8 cellular contexts compared by ENCODE assay signal in the genomic region with DNA sequence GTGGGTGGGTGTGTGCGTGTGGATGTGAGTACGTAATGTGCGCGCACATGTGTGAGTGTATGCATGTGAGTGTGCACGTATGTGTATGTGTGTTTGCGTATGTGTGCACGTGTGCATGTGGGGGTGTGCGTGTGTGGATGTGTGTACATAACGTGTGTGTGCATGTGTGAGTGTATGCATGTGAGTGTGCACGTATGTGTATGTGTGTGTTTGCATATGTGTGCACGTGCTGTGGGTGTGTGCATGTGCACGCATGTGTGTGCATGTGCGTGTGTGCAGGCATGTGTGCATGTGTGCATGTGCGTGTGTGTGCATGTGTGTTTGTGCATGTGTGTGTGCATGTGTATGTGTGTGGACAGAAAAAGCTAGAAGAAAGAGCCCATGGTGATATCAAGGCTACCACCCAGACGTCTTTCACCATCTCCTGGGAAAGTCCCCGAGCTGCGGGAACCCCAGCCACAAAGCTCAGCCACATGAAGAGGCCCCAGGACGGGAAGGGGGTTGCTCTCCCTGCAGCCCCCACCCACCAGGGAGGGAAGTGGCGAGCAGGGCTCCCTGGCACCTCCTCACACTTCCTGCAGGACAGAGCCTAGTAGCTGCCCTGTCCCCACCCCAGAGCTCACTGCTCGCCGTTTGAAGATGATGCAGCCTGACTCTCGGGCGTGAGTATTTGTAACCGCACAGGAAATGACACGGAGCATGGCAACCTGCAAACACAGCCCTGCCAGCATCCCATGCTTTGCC.
A peak's percentile ranks its signal among the peaks of the same experiment; 100 is the strongest.
DNase-seq lines count a peak whose midpoint lies in the region; ATAC-seq, FAIRE-seq and TF ChIP-seq lines count a peak whose summit lies in the region.

No MANE protein-coding gene starts in this region.

- H4K8ac ChIP-seq in H9 (replicated peaks; ENCODE audit: insufficient read length, low read depth, low read length), result no peak overlapping the region

- no peak overlapping the region for H4K5ac ChIP-seq in H9 (ENCODE audit: insufficient read length, low read depth, low read length)

- H3K4me2 ChIP-seq in MM.1S (ENCODE audit: low read depth, low read length), result peak overlapping the region; percentile 34
- no peak overlapping the region for H3K4me2 ChIP-seq in H9 (ENCODE audit: insufficient read depth, insufficient read length, low read length)

- H3K9ac ChIP-seq in MM.1S (ENCODE audit: low read length) (peak overlapping the region; percentile 39; the same call in 1 of the 2 replicates), kidney (ENCODE audit: low read length in 2 of 2) (no peak overlapping the region), H9 (ENCODE audit: extremely low read depth, insufficient read length, low read length) (no peak overlapping the region)

- no peak overlapping the region for H3K18ac ChIP-seq in H9 (ENCODE audit: insufficient read length, low read depth, low read length)

- intact Hi-C loops in activated T-helper 2 cell treated with anti-CD3 and anti-CD28 coated beads, Interferon-gamma antibody, Interleukin-2, Interleukin-4, amounts not matched to agents 10 μg/mL and 5 μg/mL and 100 μg/mL, durations not matched to agents 14 hours and 24 hours and 36 hours (cut with micrococcal nuclease), result loop anchor here (1.0 to 5.0 kb wide), 3 partner anchors 109 to 332 kb away; no protein-coding TSS in a partner anchor
- intact Hi-C loops in kidney (cut with DNase I), result loop anchor here (10.0 kb wide), 1 partner anchor 1664 kb away; no protein-coding TSS in a partner anchor

- H2BK12ac ChIP-seq in H9 (ENCODE audit: insufficient read length, low read depth, low read length), result no peak overlapping the region

- H2BK20ac ChIP-seq in H9 (ENCODE audit: low read depth, low read length, poor library complexity, severe bottlenecking), result no peak overlapping the region

- H4K20me1 ChIP-seq in MM.1S (ENCODE audit: insufficient read depth, low read length) (no peaks in the 10 kb centered on the region), H9 (ENCODE audit: control insufficient read depth, insufficient read depth, insufficient read length) (no peaks in the 10 kb centered on the region)

- peaks cover 15% of the 10 kb centered on the region for H3K27me3 Mint-ChIP-seq in activated T-helper 2 cell treated with anti-CD3 and anti-CD28 coated beads, Interferon-gamma antibody, Interleukin-2, Interleukin-4, amounts not matched to agents 10 μg/mL and 5 μg/mL and 100 μg/mL, durations not matched to agents 14 hours and 24 hours and 36 hours (ENCODE audit: low read depth)
- peaks cover 15% of the 10 kb centered on the region for H3K27me3 Mint-ChIP-seq in H9 (ENCODE audit: low read depth)

- no CpG with 5 or more reads among the region's 25 CpGs for WGBS in H9 (ENCODE audit: extremely low coverage, insufficient read length, low lambda C conversion rate)

- peak overlapping the region; percentile 83 for H3K27ac ChIP-seq in MM.1S (ENCODE audit: low read length)
- no peak overlapping the region for H3K27ac ChIP-seq in kidney (ENCODE audit: low read depth in 2 of 2, low read length in 2 of 2)
- no peak overlapping the region for H3K27ac ChIP-seq in H9 (ENCODE audit: insufficient read length, low read depth, low read length)

- peaks cover 12% of the 10 kb centered on the region for H3K4me1 ChIP-seq in MM.1S (ENCODE audit: low read length)
- peaks cover 0 to 3% of the 10 kb centered on the region in 2 donors for H3K4me1 ChIP-seq in kidney (ENCODE audit: control insufficient read depth in 1 of 2, insufficient read depth in 1 of 2, low read depth in 1 of 2, low read length in 2 of 2)
- no peaks in the 10 kb centered on the region for H3K4me1 ChIP-seq in H9 (ENCODE audit: insufficient read depth, low read length)

- H3K27ac Mint-ChIP-seq in activated T-helper 2 cell treated with anti-CD3 and anti-CD28 coated beads, Interferon-gamma antibody, Interleukin-2, Interleukin-4, amounts not matched to agents 10 μg/mL and 5 μg/mL and 100 μg/mL, durations not matched to agents 14 hours and 24 hours and 36 hours, result no peak overlapping the region
- peak overlapping the region in 1 of 3 experiments; percentile 87; a peak in 1 of 7 replicates for H3K27ac Mint-ChIP-seq in H9

- no peak overlapping the region for H4K91ac ChIP-seq in H9 (ENCODE audit: insufficient read length, low read depth, low read length)

- peaks cover 11% of the 10 kb centered on the region for H3K23me2 ChIP-seq in H9 (ENCODE audit: insufficient read length, low read depth, low read length, poor library complexity, severe bottlenecking)

- H3K4me3 ChIP-seq in MM.1S (ENCODE audit: low read length), result no peak overlapping the region
- no peak overlapping the region for H3K4me3 ChIP-seq in kidney (ENCODE audit: low read length in 2 of 2)

- peak overlapping the region; percentile 15 for H3K4me3 Mint-ChIP-seq in activated T-helper 2 cell treated with anti-CD3 and anti-CD28 coated beads, Interferon-gamma antibody, Interleukin-2, Interleukin-4, amounts not matched to agents 10 μg/mL and 5 μg/mL and 100 μg/mL, durations not matched to agents 14 hours and 24 hours and 36 hours (ENCODE audit: low read depth)
- H3K4me3 Mint-ChIP-seq in H9, result peak overlapping the region in 1 of 2 experiments; percentile 67; a peak in 2 of 5 replicates

- no peaks in the 10 kb centered on the region for H3K36me3 ChIP-seq in MM.1S (replicated peaks; ENCODE audit: insufficient read depth, low read length)
- no peaks in the 10 kb centered on the region for H3K36me3 ChIP-seq in kidney (ENCODE audit: control insufficient read depth in 1 of 2, insufficient read depth in 2 of 2, low read length in 2 of 2)

- in situ Hi-C loops in GM13977 (cut with MboI; ENCODE audit: low pct_unique_long_range_greater_than_20kb, low sequenced_read_pairs, unreplicated experiment), result loop anchor here (10.0 kb wide), 1 partner anchor 344 kb away; no protein-coding TSS in a partner anchor

- no peak overlapping the region for H2AFZ ChIP-seq in MM.1S (ENCODE audit: low read length)
- H2AFZ ChIP-seq in H9 (ENCODE audit: low read length), result no peak overlapping the region

- no peaks in the 10 kb centered on the region for H3K9me3 ChIP-seq in MM.1S (replicated peaks; ENCODE audit: insufficient read depth, low read length)
- no peaks in the 10 kb centered on the region for H3K9me3 ChIP-seq in kidney (ENCODE audit: control insufficient read depth in 1 of 2, low read length in 2 of 2)
- no peaks in the 10 kb centered on the region for H3K9me3 ChIP-seq in H9 (ENCODE audit: control insufficient read depth, low read depth, low read length)

- DNase-seq in GM13977 (ENCODE audit: low spot score) (peak; percentile 74), H4 (ENCODE audit: low spot score) (peak; percentile 50), MM.1S (peak; percentile 74), kidney (no peak), H9 (no peak)
- DNase-seq in activated T-helper 2 cell treated with anti-CD3 and anti-CD28 coated beads, Interferon-gamma antibody, Interleukin-2, Interleukin-4, amounts not matched to agents 10 μg/mL and 5 μg/mL and 100 μg/mL, durations not matched to agents 14 hours and 24 hours and 36 hours (ENCODE audit: low spot score), result peak; percentile 71
- DNase-seq in stimulated activated CD8-positive, alpha-beta memory T cell treated with anti-CD3 and anti-CD28 coated beads, Interleukin-12 subunit alpha, Interleukin-12 subunit beta, amount 100 ng/mL, for 4 hours (ENCODE audit: low read depth), result peak; percentile 13

- H3K79me2 ChIP-seq in MM.1S (ENCODE audit: low read length) (no peaks in the 10 kb centered on the region), H9 (ENCODE audit: insufficient read depth, low read length) (no peaks in the 10 kb centered on the region)

- peaks cover 19% of the 10 kb centered on the region for H3K4me1 Mint-ChIP-seq in activated T-helper 2 cell treated with anti-CD3 and anti-CD28 coated beads, Interferon-gamma antibody, Interleukin-2, Interleukin-4, amounts not matched to agents 10 μg/mL and 5 μg/mL and 100 μg/mL, durations not matched to agents 14 hours and 24 hours and 36 hours (ENCODE audit: low read depth)
- H3K4me1 Mint-ChIP-seq in H9, result peaks cover 10 to 15% of the 10 kb centered on the region in 2 experiments

- TF ChIP-seq CTCF in GM13977 (IDR thresholded peaks at IDR 0.05; ENCODE audit: extremely low read depth, insufficient read depth, missing control alignments) (no peak), MM.1S (IDR thresholded peaks at IDR 0.05; ENCODE audit: low read length) (no peak), kidney (IDR thresholded peaks at IDR 0.05; ENCODE audit: borderline replicate concordance, extremely low read depth, insufficient read depth) (no peak), H9 (conservative IDR thresholded peaks at IDR 0.05) (no peak)

- H3K27me3 ChIP-seq in MM.1S (replicated peaks; ENCODE audit: insufficient read depth, low read length), result no peaks in the 10 kb centered on the region
- H3K27me3 ChIP-seq in H9 (ENCODE audit: insufficient read depth, low read length), result no peaks in the 10 kb centered on the region

- H3K56ac ChIP-seq in H9 (ENCODE audit: insufficient read length, low read depth, low read length), result no peak overlapping the region

- H3K9me2 ChIP-seq in MM.1S (replicated peaks; ENCODE audit: insufficient read depth, low read length), result no peaks in the 10 kb centered on the region

- H3F3A ChIP-seq in MM.1S (ENCODE audit: insufficient read depth, low read length), result peaks cover 10% of the 10 kb centered on the region

- no peak overlapping the region for H3K23ac ChIP-seq in H9 (ENCODE audit: insufficient read length, low read depth, low read length)

- peaks cover 6% of the 10 kb centered on the region for H3K36me3 Mint-ChIP-seq in activated T-helper 2 cell treated with anti-CD3 and anti-CD28 coated beads, Interferon-gamma antibody, Interleukin-2, Interleukin-4, amounts not matched to agents 10 μg/mL and 5 μg/mL and 100 μg/mL, durations not matched to agents 14 hours and 24 hours and 36 hours (ENCODE audit: low read depth)
- H3K36me3 Mint-ChIP-seq in H9 (ENCODE audit: insufficient read depth in 1 of 3, low read depth in 3 of 3), result peaks cover 6 to 25% (median 23%) of the 10 kb centered on the region in 3 experiments

- H3T11ph ChIP-seq in H9 (ENCODE audit: low read length), result no peak overlapping the region

- no peak overlapping the region for H2BK120ac ChIP-seq in H9 (ENCODE audit: low read depth, low read length, poor library complexity, severe bottlenecking)

- H2BK5ac ChIP-seq in H9 (ENCODE audit: insufficient read length, low read length), result no peak overlapping the region

- ATAC-seq in esophagus mucosa, result no peak

- H2AK5ac ChIP-seq in H9 (ENCODE audit: insufficient read length, low read length), result no peak overlapping the region

- H3K9me3 Mint-ChIP-seq in activated T-helper 2 cell treated with anti-CD3 and anti-CD28 coated beads, Interferon-gamma antibody, Interleukin-2, Interleukin-4, amounts not matched to agents 10 μg/mL and 5 μg/mL and 100 μg/mL, durations not matched to agents 14 hours and 24 hours and 36 hours, result peaks cover 8% of the 10 kb centered on the region
- peaks cover 12 to 26% of the 10 kb centered on the region in 2 experiments for H3K9me3 Mint-ChIP-seq in H9

- H2BK15ac ChIP-seq in H9 (ENCODE audit: low read depth, low read length), result no peak overlapping the region

- H3K14ac ChIP-seq in H9 (ENCODE audit: insufficient read depth, low read length), result no peak overlapping the region; the same call in 1 of the 2 replicates

- no peaks in the 10 kb centered on the region for H3K79me1 ChIP-seq in H9 (ENCODE audit: insufficient read depth, low read depth, low read length, poor library complexity, severe bottlenecking)

- no peak for FAIRE-seq in kidney (lab: Jason Lieb, UNC)

- H3K4ac ChIP-seq in H9 (ENCODE audit: low read depth, low read length), result no peak overlapping the region

Comparison
In these comparisons a context has a peak if more than half of its experiments do, and no peak if none do; other contexts are left out.
1. DNase-seq: peak in GM13977 (single experiment), H4 (single experiment), MM.1S (single experiment), activated T-helper 2 cell treated with anti-CD3 and anti-CD28 coated beads, Interferon-gamma antibody, Interleukin-2, Interleukin-4, amounts not matched to agents 10 μg/mL and 5 μg/mL and 100 μg/mL, durations not matched to agents 14 hours and 24 hours and 36 hours (single experiment) and stimulated activated CD8-positive, alpha-beta memory T cell treated with anti-CD3 and anti-CD28 coated beads, Interleukin-12 subunit alpha, Interleukin-12 subunit beta, amount 100 ng/mL, for 4 hours (single experiment); none in kidney (single experiment) and H9 (single experiment).